Comparison of ENCODE assay signal across 12 cellular contexts in genomic region chr3:18657858-18658820, GRCh38.
A peak's percentile ranks its signal among the peaks of the same experiment; 100 is the strongest.
DNase-seq lines count a peak whose midpoint lies in the region; ATAC-seq and TF ChIP-seq lines count a peak whose summit lies in the region.
"Had no signal": no experiment of that assay in that cellular context is flagged by ENCODE, and none has a peak within 500 bp of the region (broad histone marks: within the 10 kb centered on the region; RNA-seq: fewer than 3 reads in every experiment).

No MANE protein-coding gene starts in this region.

- BruUV-seq in MCF 10A (replicated peaks; lab: Mats Ljungman, UMichigan): no TSS peak
- no TSS peak for BruUV-seq in mammary epithelial cell (replicated peaks; lab: Mats Ljungman, UMichigan)

- H3K4me3 Mint-ChIP-seq in MCF 10A (ENCODE audit: unreplicated experiment): no peak overlapping the region
- peak overlapping the region; percentile 57 for H3K4me3 Mint-ChIP-seq in T-helper 1 cell treated with Interleukin-12 subunit alpha and Interleukin-12 subunit beta and Interleukin-4 antibody, amounts not matched to agents 30 μg/mL and 1 μg/mL, for 36 hours

- H3K36me3 ChIP-seq in mammary epithelial cell (ENCODE audit: insufficient read depth, low read length): no peaks in the 10 kb centered on the region
- no peaks in the 10 kb centered on the region for H3K36me3 ChIP-seq in thymus (ENCODE audit: control insufficient read depth, insufficient read depth)
- H3K36me3 ChIP-seq in MG63: no peaks in the 10 kb centered on the region
- H3K36me3 ChIP-seq: BE2C, neutrophil had no signal

- H2AFZ ChIP-seq in mammary epithelial cell (ENCODE audit: low read depth, low read length): no peak overlapping the region

- CTCF ChIA-PET in MCF 10A (lab: Yijun Ruan, JAX) (interaction anchor here (0.7 to 0.8 kb wide), 3 partner anchors 21 to 383 kb away, joined by 3 to 4 read pairs (median 3); no protein-coding TSS in a partner anchor), mammary epithelial cell (lab: Charles Lee; ENCODE audit: low non-redundant PET) (no interaction called here)

- TF ChIP-seq CTCF in MCF 10A (IDR thresholded peaks at IDR 0.05; ENCODE audit: unreplicated experiment) (no peak), mammary epithelial cell (conservative IDR thresholded peaks at IDR 0.05 in 1 of 2, IDR thresholded peaks at IDR 0.05 in 1 of 2; ENCODE audit: extremely low read depth in 1 of 2, insufficient read depth in 1 of 2, low read depth in 1 of 2, low read length in 2 of 2) (no peak), GM10266 (IDR thresholded peaks at IDR 0.05; ENCODE audit: control insufficient read depth, insufficient read depth, low read depth, missing control alignments) (no peak)

- no peaks in the 10 kb centered on the region for H3K4me1 Mint-ChIP-seq in MCF 10A (ENCODE audit: insufficient read depth, unreplicated experiment)
- H3K4me1 Mint-ChIP-seq in T-helper 1 cell treated with Interleukin-12 subunit alpha and Interleukin-12 subunit beta and Interleukin-4 antibody, amounts not matched to agents 30 μg/mL and 1 μg/mL, for 36 hours (ENCODE audit: low read depth): peaks cover 51% of the 10 kb centered on the region

- peaks cover 7% of the 10 kb centered on the region for H3K9me3 Mint-ChIP-seq in MCF 10A (ENCODE audit: unreplicated experiment)
- peaks cover 18% of the 10 kb centered on the region for H3K9me3 Mint-ChIP-seq in T-helper 1 cell treated with Interleukin-12 subunit alpha and Interleukin-12 subunit beta and Interleukin-4 antibody, amounts not matched to agents 30 μg/mL and 1 μg/mL, for 36 hours

- ATAC-seq in HG03196 (IDR thresholded peaks at IDR 0.05; ENCODE audit: unreplicated experiment): no peak

- H3K27ac ChIP-seq in mammary epithelial cell (ENCODE audit: insufficient read depth, low read depth, low read length): no peak overlapping the region
- H3K27ac ChIP-seq in epithelial cell of prostate: no peak overlapping the region
- H3K27ac ChIP-seq in thymus (ENCODE audit: low read depth): peak overlapping the region; percentile 31
- H3K27ac ChIP-seq: neutrophil had no signal

- H3K27me3 Mint-ChIP-seq in MCF 10A (ENCODE audit: insufficient read depth, unreplicated experiment): no peaks in the 10 kb centered on the region
- H3K27me3 Mint-ChIP-seq in T-helper 1 cell treated with Interleukin-12 subunit alpha and Interleukin-12 subunit beta and Interleukin-4 antibody, amounts not matched to agents 30 μg/mL and 1 μg/mL, for 36 hours (ENCODE audit: low read depth): no peaks in the 10 kb centered on the region

- H4K20me1 ChIP-seq in mammary epithelial cell (ENCODE audit: insufficient read depth, low read length): no peaks in the 10 kb centered on the region

- H3K36me3 Mint-ChIP-seq in MCF 10A (ENCODE audit: insufficient read depth, unreplicated experiment): no peaks in the 10 kb centered on the region
- H3K36me3 Mint-ChIP-seq in T-helper 1 cell treated with Interleukin-12 subunit alpha and Interleukin-12 subunit beta and Interleukin-4 antibody, amounts not matched to agents 30 μg/mL and 1 μg/mL, for 36 hours (ENCODE audit: low read depth): peaks cover 25% of the 10 kb centered on the region

- H3K4me2 ChIP-seq in mammary epithelial cell (ENCODE audit: insufficient read depth, low read depth, low read length): no peak overlapping the region

- in situ Hi-C loops in mammary epithelial cell (cut with MboI; ENCODE audit: low sequenced_read_pairs in 2 of 2): no loop called here

- H3K27me3 ChIP-seq in mammary epithelial cell (ENCODE audit: insufficient read depth, low read length) (no peaks in the 10 kb centered on the region), thymus (ENCODE audit: control insufficient read depth, insufficient read depth) (no peaks in the 10 kb centered on the region), MG63 (no peaks in the 10 kb centered on the region)
- H3K27me3 ChIP-seq: BE2C, neutrophil had no signal

- H3K9ac ChIP-seq in mammary epithelial cell (ENCODE audit: insufficient read depth, low read length): no peak overlapping the region

- DNase-seq in MCF 10A (ENCODE audit: unreplicated experiment): peak; percentile 14
- no peak for DNase-seq in mammary epithelial cell
- peak; percentile 10 for DNase-seq in epithelial cell of prostate (ENCODE audit: low read depth, low spot score)
- DNase-seq in GM10266 (ENCODE audit: extremely low spot score): no peak
- DNase-seq in MG63: no peak
- DNase-seq: anterior cingulate cortex, BE2C, NCI-H526 had no signal

- no peak overlapping the region for H3K4me3 ChIP-seq in mammary epithelial cell (replicated peaks in 1 of 3; ENCODE audit: insufficient read depth in 1 of 3, low read depth in 2 of 3, low read length in 3 of 3)
- no peak overlapping the region for H3K4me3 ChIP-seq in thymus (ENCODE audit: low read length)
- H3K4me3 ChIP-seq in MG63: no peak overlapping the region

- H3K79me2 ChIP-seq in mammary epithelial cell (ENCODE audit: insufficient read depth, low read length): no peaks in the 10 kb centered on the region

- WGBS in mammary epithelial cell (ENCODE audit: low coverage, missing lambda C conversion rate): 41% methylated on average over 6 of the region's 6 CpGs
- 39% methylated on average over 6 of the region's 6 CpGs for WGBS in thymus

- no peak overlapping the region for H3K27ac Mint-ChIP-seq in MCF 10A (ENCODE audit: low read depth, unreplicated experiment)
- H3K27ac Mint-ChIP-seq in T-helper 1 cell treated with Interleukin-12 subunit alpha and Interleukin-12 subunit beta and Interleukin-4 antibody, amounts not matched to agents 30 μg/mL and 1 μg/mL, for 36 hours: peak overlapping the region; percentile 52

- H3K4me1 ChIP-seq in mammary epithelial cell (ENCODE audit: insufficient read depth, low read length) (no peaks in the 10 kb centered on the region), thymus (ENCODE audit: control insufficient read depth, insufficient read depth, low read length) (peaks cover 24% of the 10 kb centered on the region)
- H3K4me1 ChIP-seq: BE2C had no signal

- dilution Hi-C loops in mammary epithelial cell (cut with HindIII; ENCODE audit: low sequenced_read_pairs): no loop called here

- POLR2A ChIA-PET in MCF 10A (lab: Yijun Ruan, JAX): interaction anchor here (0.5 kb wide), 1 partner anchor 157 kb away, joined by 3 read pairs; no protein-coding TSS in a partner anchor

- H3K9me3 ChIP-seq in mammary epithelial cell (replicated peaks; ENCODE audit: insufficient read depth, low read length) (no peaks in the 10 kb centered on the region), thymus (ENCODE audit: control insufficient read depth) (no peaks in the 10 kb centered on the region), MG63 (no peaks in the 10 kb centered on the region)
- H3K9me3 ChIP-seq: BE2C, neutrophil had no signal

- intact Hi-C loops in MCF 10A (cut with micrococcal nuclease): no loop called here
- intact Hi-C loops in mammary epithelial cell (cut with micrococcal nuclease): no loop called here

Comparison
In these comparisons a context has a peak if more than half of its experiments do, and no peak if none do; other contexts are left out.
1. DNase-seq: peak in MCF 10A (single experiment) and epithelial cell of prostate (single experiment); none in mammary epithelial cell (single experiment), GM10266 (single experiment) and MG63 (single experiment).